In genomic region chr6:11260249-11261038, GRCh38 we compare ENCODE assay signal across 29 cellular contexts. TPM values are rescaled to one million over a fixed set of nuclear protein-coding genes. Genes with fewer than 3 reads are reported as not detected.
DNase-seq lines count a peak whose midpoint lies in the region; ATAC-seq, FAIRE-seq and TF ChIP-seq lines count a peak whose summit lies in the region.
"Had no signal": no experiment of that assay in that cellular context is flagged by ENCODE, and none has a peak within 500 bp of the region (broad histone marks: within the 10 kb centered on the region; RNA-seq: fewer than 3 reads in every experiment).

No MANE protein-coding gene starts in this region.

- TF ChIP-seq RAD21 in IMR-90 (IDR thresholded peaks at IDR 0.05; ENCODE audit: low read length) (no peak), K562 (CRISPR knock-in tag; conservative IDR thresholded peaks at IDR 0.05 in 1 of 2, IDR thresholded peaks at IDR 0.05 in 1 of 2) (no peak)

- no peaks in the 10 kb centered on the region for H3K79me1 ChIP-seq in IMR-90 (ENCODE audit: low read depth in 1 of 2, low read length in 2 of 2)

- peak in 1 of 2 donors; percentile 41 for ATAC-seq in activated T-cell treated with anti-CD3 and anti-CD28 coated beads, Interleukin-2, amount 50 U/mL, for 72 hours (replicated peaks in 1 of 2)
- ATAC-seq in IMR-90 (ENCODE audit: low read depth) (no peak), K562 (no peak)
- ATAC-seq: HCT116, pancreas had no signal

- no peak overlapping the region for H3K56ac ChIP-seq in IMR-90 (ENCODE audit: extremely low read depth, insufficient read depth, low read length)

- peaks cover 7% of the 10 kb centered on the region; the same call in 1 of the 2 replicates for H3K4me1 ChIP-seq in IMR-90 (ENCODE audit: control insufficient read depth, insufficient read depth, low read length)
- no peaks in the 10 kb centered on the region for H3K4me1 ChIP-seq in K562 (replicated peaks in 1 of 2; ENCODE audit: control insufficient read depth in 2 of 2, insufficient read depth in 2 of 2, low read length in 2 of 2)
- H3K4me1 ChIP-seq: BE2C had no signal

- H3K4ac ChIP-seq in IMR-90 (ENCODE audit: low read depth, low read length): no peak overlapping the region

- no peak overlapping the region for H3K4me2 ChIP-seq in IMR-90 (ENCODE audit: low read depth, low read length)
- H3K4me2 ChIP-seq in K562 (ENCODE audit: insufficient read depth, low read length): no peak overlapping the region
- H3K4me2 ChIP-seq: KMS-11, smooth muscle cell had no signal

- no peak overlapping the region for H3K23ac ChIP-seq in IMR-90 (ENCODE audit: low read depth, low read length)

- in situ Hi-C loops in IMR-90 (cut with MboI; ENCODE audit: low sequenced_read_pairs) (no loop called here), K562 (cut with MboI) (no loop called here)

- H3K4me3 Mint-ChIP-seq in activated T-cell treated with anti-CD3 and anti-CD28 coated beads, Interleukin-2, amount 50 U/mL, for 72 hours: peak overlapping the region in 1 of 2 donors; percentile 33
- no peak overlapping the region for H3K4me3 Mint-ChIP-seq in nephron
- H3K4me3 Mint-ChIP-seq: brain had no signal

- H3K18ac ChIP-seq in IMR-90 (ENCODE audit: low read depth, low read length): no peak overlapping the region

- TF ChIP-seq EP300 in K562 (IDR thresholded peaks at IDR 0.05; ENCODE audit: low read length): no peak

- H3K27ac ChIP-seq in IMR-90 (ENCODE audit: insufficient read depth, low read length) (no peak overlapping the region), K562 (ENCODE audit: extremely low read depth, low read depth, low read length) (no peak overlapping the region)
- H3K27ac ChIP-seq: adrenal gland, epithelial cell of prostate, KMS-11, pancreas had no signal

- peak overlapping the region; percentile 77 for H2AK5ac ChIP-seq in IMR-90 (ENCODE audit: low read depth, low read length)

- peaks cover 44% of the 10 kb centered on the region for H3K4me1 Mint-ChIP-seq in activated T-cell treated with anti-CD3 and anti-CD28 coated beads, Interleukin-2, amount 50 U/mL, for 72 hours (ENCODE audit: low read depth)
- H3K4me1 Mint-ChIP-seq in nephron: peaks cover 27% of the 10 kb centered on the region

- dilution Hi-C loops in IMR-90 (cut with HindIII; ENCODE audit: low sequenced_read_pairs, unreplicated experiment): no loop called here

- H3K9me3 ChIP-seq in IMR-90 (ENCODE audit: control insufficient read depth, insufficient read depth, low read length) (no peaks in the 10 kb centered on the region), K562 (replicated peaks; ENCODE audit: control insufficient read depth, insufficient read depth, low read depth, low read length) (no peaks in the 10 kb centered on the region)
- H3K9me3 ChIP-seq: adrenal gland, BE2C, pancreas had no signal

- H3K27me3 ChIP-seq in IMR-90 (ENCODE audit: control insufficient read depth, insufficient read depth, low read length) (no peaks in the 10 kb centered on the region), K562 (ENCODE audit: control insufficient read depth in 2 of 2, insufficient read depth in 2 of 2, low read length in 2 of 2) (peaks cover 0 to 2% of the 10 kb centered on the region in 2 experiments; a peak in 1 of 5 replicates)
- H3K27me3 ChIP-seq: adrenal gland, BE2C, pancreas had no signal

- no peak overlapping the region for H2BK120ac ChIP-seq in IMR-90 (ENCODE audit: low read depth, low read length)

- no peak overlapping the region for H2AK9ac ChIP-seq in IMR-90 (replicated peaks; ENCODE audit: low read depth, low read length, poor library complexity)

- H4K20me1 ChIP-seq in IMR-90 (ENCODE audit: insufficient read depth, low read length): no peaks in the 10 kb centered on the region
- H4K20me1 ChIP-seq in K562 (replicated peaks; ENCODE audit: control insufficient read depth, insufficient read depth, low read length): no peaks in the 10 kb centered on the region

- POLR2A ChIA-PET in IMR-90 (lab: Charles Lee; ENCODE audit: unreplicated experiment): no interaction called here
- POLR2A ChIA-PET in K562 (lab: Yijun Ruan, JAX): no interaction called here

- H3K9me3 Mint-ChIP-seq in activated T-cell treated with anti-CD3 and anti-CD28 coated beads, Interleukin-2, amount 50 U/mL, for 72 hours: no peaks in the 10 kb centered on the region
- no peaks in the 10 kb centered on the region for H3K9me3 Mint-ChIP-seq in nephron
- H3K9me3 Mint-ChIP-seq: brain had no signal

- H4K8ac ChIP-seq in IMR-90 (ENCODE audit: low read depth in 2 of 2, low read length in 2 of 2): no peak overlapping the region

- WGBS in IMR-90 (ENCODE audit: extremely low coverage in 2 of 2, insufficient read length in 1 of 2), 2 experiments: no CpG with 5 or more reads among the region's 4 CpGs
- 5% methylated on average over 4 of the region's 4 CpGs for WGBS in K562 (ENCODE audit: insufficient coverage, low coverage, missing lambda C conversion rate)

- no peaks in the 10 kb centered on the region for H3K36me3 ChIP-seq in IMR-90 (ENCODE audit: control insufficient read depth, insufficient read depth, low read length)
- no peaks in the 10 kb centered on the region for H3K36me3 ChIP-seq in K562 (ENCODE audit: control insufficient read depth, insufficient read depth, low read length)
- H3K36me3 ChIP-seq: adrenal gland, BE2C, pancreas had no signal

- no peak overlapping the region for H3K14ac ChIP-seq in IMR-90 (replicated peaks; ENCODE audit: low read depth, low read length)

- H4K91ac ChIP-seq in IMR-90 (ENCODE audit: insufficient read depth, low read depth, low read length): no peak overlapping the region

- H2BK20ac ChIP-seq in IMR-90 (ENCODE audit: low read depth, low read length): peak overlapping the region; percentile 3; the same call in 1 of the 2 replicates

- TF ChIP-seq CTCF in IMR-90 (conservative IDR thresholded peaks at IDR 0.05; ENCODE audit: low read depth, low read length): no peak
- no peak for TF ChIP-seq CTCF in K562 (IDR thresholded peaks at IDR 0.05 in 2 of 3, conservative IDR thresholded peaks at IDR 0.05 in 1 of 3; ENCODE audit: insufficient read depth in 2 of 3, low read depth in 1 of 3, low read length in 3 of 3)
- no peak for TF ChIP-seq CTCF in nephron (IDR thresholded peaks at IDR 0.05; ENCODE audit: unreplicated experiment in 3 of 3)

- H3K27me3 Mint-ChIP-seq in activated T-cell treated with anti-CD3 and anti-CD28 coated beads, Interleukin-2, amount 50 U/mL, for 72 hours (ENCODE audit: low read depth): no peaks in the 10 kb centered on the region
- H3K27me3 Mint-ChIP-seq in nephron (ENCODE audit: low read depth): peaks cover 8% of the 10 kb centered on the region

- FAIRE-seq in K562 (lab: Jason Lieb, UNC): no peak
- FAIRE-seq: keratinocyte, pancreas had no signal

- no peak overlapping the region for H3K9ac ChIP-seq in IMR-90 (ENCODE audit: low read depth, low read length)
- no peak overlapping the region for H3K9ac ChIP-seq in K562 (ENCODE audit: insufficient read depth in 1 of 2, low read depth in 2 of 2, low read length in 2 of 2)
- H3K9ac ChIP-seq: KMS-11 had no signal

- CTCF ChIA-PET in IMR-90 (lab: Yijun Ruan, JAX): no interaction called here
- CTCF ChIA-PET in K562 (lab: Yijun Ruan, JAX; ENCODE audit: low intra/inter-chr PET ratio): no interaction called here

- BruUV-seq in IMR-90 (replicated peaks; lab: Mats Ljungman, UMichigan) (no TSS peak), K562 (replicated peaks; lab: Mats Ljungman, UMichigan) (no TSS peak)

- H2AFZ ChIP-seq in IMR-90 (replicated peaks; ENCODE audit: low read length, poor library complexity): no peak overlapping the region
- H2AFZ ChIP-seq in K562 (ENCODE audit: low read depth, low read length): no peak overlapping the region

- H3K9me1 ChIP-seq in IMR-90 (ENCODE audit: insufficient read depth, low read length): peaks cover 2% of the 10 kb centered on the region; the same call in 1 of the 2 replicates
- H3K9me1 ChIP-seq in K562 (ENCODE audit: control insufficient read depth, insufficient read depth, low read length): no peaks in the 10 kb centered on the region

- peaks cover 0 to 2% of the 10 kb centered on the region in 2 donors for H3K36me3 Mint-ChIP-seq in activated T-cell treated with anti-CD3 and anti-CD28 coated beads, Interleukin-2, amount 50 U/mL, for 72 hours (ENCODE audit: insufficient read depth in 2 of 2)
- no peaks in the 10 kb centered on the region for H3K36me3 Mint-ChIP-seq in nephron (ENCODE audit: low read depth)
- H3K36me3 Mint-ChIP-seq: brain had no signal

- H3K27ac Mint-ChIP-seq in activated T-cell treated with anti-CD3 and anti-CD28 coated beads, Interleukin-2, amount 50 U/mL, for 72 hours: peak overlapping the region; percentile 36
- H3K27ac Mint-ChIP-seq in nephron: peak overlapping the region in 2 of 3 experiments; percentile 2 to 3
- H3K27ac Mint-ChIP-seq: brain had no signal

- no peak for TF ChIP-seq POLR2A in IMR-90 (IDR thresholded peaks at IDR 0.05; ENCODE audit: low read depth, low read length)
- TF ChIP-seq POLR2A in K562 (conservative IDR thresholded peaks at IDR 0.05): no peak

- no peak overlapping the region for H2BK5ac ChIP-seq in IMR-90 (ENCODE audit: low read depth, low read length, poor library complexity, severe bottlenecking)

- DNase-seq in activated T-cell treated with anti-CD3 and anti-CD28 coated beads, Interleukin-2, amount 50 U/mL, for 72 hours: no peak
- DNase-seq in activated T-cell treated with anti-CD3 and anti-CD28 coated beads, Interleukin-2, amount 50 U/mL, for 1 hour: no peak
- DNase-seq in IMR-90: no peak
- no peak for DNase-seq in K562 (ENCODE audit: extremely low read depth in 1 of 4, low spot score in 3 of 4)
- no peak for DNase-seq in NCI-H187 (lab: John Stamatoyannopoulos, UW)
- no peak for DNase-seq in HuH-7 (ENCODE audit: low spot score)
- no peak for DNase-seq in activated gamma-delta T cell treated with Interleukin-2 at 50 U/mL for 16 hours
- DNase-seq: activated CD8-positive, alpha-beta memory T cell treated with anti-CD3 and anti-CD28 coated beads, Interleukin-2, amount 50 U/mL, for 4 hours; activated effector memory CD4-positive, alpha-beta T cell treated with anti-CD3 and anti-CD28 coated beads, Interleukin-2, amount 50 U/mL, for 16 hours; adrenal gland; BE2C; Calu3; DND-41; midbrain; MM.1S; NCI-H345; NCI-H748 treated with DMSO at 0.1 percent for 48 hours; pancreas; retina; stimulated activated CD4-positive, alpha-beta T cell treated with anti-CD3 and anti-CD28 coated beads, Interleukin-2, amount 100 ng/mL, for 24 hours; T-helper 1 cell; trophoblast cell had no signal

- intact Hi-C loops in IMR-90 (cut with micrococcal nuclease) (no loop called here), K562 (cut with micrococcal nuclease) (no loop called here)

- H3K4me3 ChIP-seq in IMR-90 (ENCODE audit: insufficient read depth, low read depth, low read length) (no peak overlapping the region), K562 (no peak overlapping the region)
- H3K4me3 ChIP-seq: adrenal gland, pancreas, smooth muscle cell had no signal

- H3K79me2 ChIP-seq in K562 (ENCODE audit: control insufficient read depth, insufficient read depth, low read length): no peaks in the 10 kb centered on the region

- H2BK15ac ChIP-seq in IMR-90 (ENCODE audit: low read depth, low read length): no peak overlapping the region

- no peak overlapping the region for H4K5ac ChIP-seq in IMR-90 (ENCODE audit: low read depth, low read length)

RNA-seq across cellular contexts. Expression of gene NEDD9, which starts 28.0 kb away (rescaled TPM):
- total RNA-seq in activated T-cell treated with anti-CD3 and anti-CD28 coated beads, Interleukin-2, amount 50 U/mL, for 72 hours: 10 to 100 TPM; 20.8 to 36.4 TPM
- total RNA-seq in IMR-90 (2012; rRNA removed) (16.5 and 16.7 TPM in 2 replicates), K562 (2014; rRNA removed) (not detected in 2 replicates), K562 (2014; rRNA removed; fragmentation: Illumina TruSeq; extraction: Trizol) (0.04 TPM in 1 of 2 replicates, not detected in the other), K562 (2015; rRNA removed; fragmentation: Illumina TruSeq; extraction: Trizol) (0.19 TPM in 1 of 2 replicates, not detected in the other), K562 (2021) (0.18 and 0.31 TPM in 2 replicates)
- polyA plus RNA-seq in IMR-90 (2012; rRNA removed) (7.6 and 8.2 TPM in 2 replicates), K562 (2011; rRNA removed) (0.05 and 0.15 TPM in 2 replicates), K562 (2014; fragmentation: Illumina TruSeq; extraction: Trizol) (not detected in 2 replicates), K562 (2014; fragmentation: Nextera tagmentation; extraction: Ambion mirVana) (not detected), K562 (2014; rRNA removed) (not detected in 2 replicates)
- 5.4 and 7.2 TPM in 2 replicates for polyA plus RNA-seq in IMR-90 (2012; cell fraction: cytosol; rRNA removed)
- 9.9 and 17.1 TPM in 2 replicates for polyA plus RNA-seq in IMR-90 (2012; cell fraction: nucleus; rRNA removed; ENCODE audit: low replicate concordance)
- not detected in 2 replicates for total RNA-seq in K562 (2011; cell fraction: chromatin; rRNA removed; ENCODE audit: low replicate concordance)
- total RNA-seq in K562 (2011; cell fraction: nucleolus; rRNA removed): not detected in 2 replicates
- not detected in 2 replicates for total RNA-seq in K562 (2011; cell fraction: nucleoplasm; rRNA removed)
- 0.01 TPM in 1 of 2 replicates, not detected in the other for polyA plus RNA-seq in K562 (2011; cell fraction: cytosol; rRNA removed)
- not detected in 2 replicates for polyA plus RNA-seq in K562 (2011; cell fraction: nucleus; rRNA removed)
- polyA plus RNA-seq in K562 (2012): 0.17 and 1.1 TPM in 2 replicates
- 0.21 TPM in 1 of 2 replicates, not detected in the other for polyA minus RNA-seq in K562 (2011; rRNA and poly(A)+ RNA removed)
- 1.2 TPM in 1 of 2 replicates, not detected in the other for polyA minus RNA-seq in K562 (2011; cell fraction: cytosol; rRNA and poly(A)+ RNA removed)
- not detected in 2 replicates for polyA minus RNA-seq in K562 (2011; cell fraction: nucleus; rRNA and poly(A)+ RNA removed)

Comparison
In these comparisons a context has a peak if more than half of its experiments do, and no peak if none do; other contexts are left out.
1. RNA of gene NEDD9, which starts 28.0 kb away (total RNA-seq): 20.8 to 36.4 TPM in activated T-cell treated with anti-CD3 and anti-CD28 coated beads, Interleukin-2, amount 50 U/mL, for 72 hours and 16.5 to 16.7 TPM in IMR-90; 0.04 to 0.31 TPM in K562; every median in the first group is over 10 times any median in the second.